15 cellular contexts compared by ENCODE assay signal in the genomic region with DNA sequence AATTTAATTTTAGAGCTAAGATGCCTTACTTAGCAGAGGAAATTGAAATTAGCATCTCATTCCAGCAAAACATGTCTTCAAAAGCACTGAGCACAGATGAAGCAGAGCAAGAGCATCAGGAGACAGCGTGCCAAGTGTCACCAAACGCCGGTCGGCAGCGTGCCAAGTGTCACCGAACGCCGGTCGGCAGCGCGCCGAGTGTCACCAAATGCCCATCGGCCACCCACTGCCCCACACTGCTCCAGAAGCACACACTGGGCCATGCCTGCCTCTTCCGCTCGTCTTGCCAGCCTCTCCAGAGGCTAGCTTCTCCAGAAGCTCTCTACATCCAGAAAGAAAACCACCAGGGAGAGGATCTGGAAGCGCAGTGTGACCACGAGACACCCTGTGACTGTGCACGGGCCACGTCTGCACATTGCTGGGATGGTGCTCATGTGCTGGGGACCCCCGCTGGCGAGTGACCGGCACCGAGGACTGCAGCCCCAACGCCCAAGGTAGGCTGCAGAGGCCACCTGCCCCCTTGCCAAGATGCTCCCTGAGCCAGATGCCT. TPM values are rescaled to one million over a fixed set of nuclear protein-coding genes. Genes with fewer than 3 reads are reported as not detected.
DNase-seq lines count a peak whose midpoint lies in the region; ATAC-seq and TF ChIP-seq lines count a peak whose summit lies in the region.
"Had no signal": no experiment of that assay in that cellular context is flagged by ENCODE, and none has a peak within 500 bp of the region (broad histone marks: within the 10 kb centered on the region; RNA-seq: fewer than 3 reads in every experiment).

No MANE protein-coding gene starts in this region.

- no peaks in the 10 kb centered on the region for H3K9me3 ChIP-seq in neuronal stem cell (replicated peaks in 1 of 2; ENCODE audit: control insufficient read depth in 2 of 2, insufficient read depth in 1 of 2, low read depth in 1 of 2, low read length in 2 of 2)
- H3K9me3 ChIP-seq: BLaER1 treated with 17β-estradiol and CSF1 and Interleukin-3, amounts not matched to agents 10 nM and 100 nM had no signal

- H3K18ac ChIP-seq in neuronal stem cell (ENCODE audit: low read length), result no peak overlapping the region

- no peaks in the 10 kb centered on the region for H3K36me3 Mint-ChIP-seq in natural killer cell treated with Interleukin-12 subunit alpha and Interleukin-12 subunit beta and Interleukin-15 and Interleukin-18, amount 100 ng/mL, for 72 hours
- no peaks in the 10 kb centered on the region for H3K36me3 Mint-ChIP-seq in natural killer cell
- H3K36me3 Mint-ChIP-seq: CD8-positive, alpha-beta T cell had no signal

- no peaks in the 10 kb centered on the region for H3K27me3 Mint-ChIP-seq in natural killer cell treated with Interleukin-12 subunit alpha and Interleukin-12 subunit beta and Interleukin-15 and Interleukin-18, amount 100 ng/mL, for 72 hours
- H3K27me3 Mint-ChIP-seq in natural killer cell (ENCODE audit: low read depth in 2 of 2), result no peaks in the 10 kb centered on the region
- H3K27me3 Mint-ChIP-seq: B cell had no signal

- intact Hi-C loops in natural killer cell (cut with micrococcal nuclease), result no loop called here

- no peak overlapping the region for H2AFZ ChIP-seq in neuronal stem cell (ENCODE audit: low read length)

- no peak overlapping the region for H3K27ac Mint-ChIP-seq in natural killer cell treated with Interleukin-12 subunit alpha and Interleukin-12 subunit beta and Interleukin-15 and Interleukin-18, amount 100 ng/mL, for 72 hours
- no peak overlapping the region for H3K27ac Mint-ChIP-seq in natural killer cell
- H3K27ac Mint-ChIP-seq: B cell; CD8-positive, alpha-beta T cell had no signal

- no peak overlapping the region for H2BK12ac ChIP-seq in neuronal stem cell (ENCODE audit: low read length)

- H2AK5ac ChIP-seq in neuronal stem cell (ENCODE audit: low read depth, low read length), result no peak overlapping the region

- ATAC-seq in natural killer cell treated with Interleukin-12 subunit alpha and Interleukin-12 subunit beta and Interleukin-15 and Interleukin-18, amount 100 ng/mL, for 72 hours, result no peak
- ATAC-seq in natural killer cell, result no peak
- ATAC-seq: CD8-positive, alpha-beta T cell had no signal

- H2BK5ac ChIP-seq in neuronal stem cell (ENCODE audit: low read length), result no peak overlapping the region

- no peaks in the 10 kb centered on the region for H3K4me1 ChIP-seq in neuronal stem cell (ENCODE audit: control insufficient read depth in 2 of 2, insufficient read depth in 1 of 2, low read depth in 1 of 2, low read length in 2 of 2)

- H3K9ac ChIP-seq in neuronal stem cell (ENCODE audit: low read depth, low read length, poor library complexity), result no peak overlapping the region
- H3K9ac ChIP-seq: BLaER1 treated with 17β-estradiol and CSF1 and Interleukin-3, amounts not matched to agents 10 nM and 100 nM had no signal

- H3K79me1 ChIP-seq in neuronal stem cell (ENCODE audit: low read depth, low read length), result peaks cover 9% of the 10 kb centered on the region

- H2BK120ac ChIP-seq in neuronal stem cell (ENCODE audit: low read depth, low read length), result no peak overlapping the region

- no peak for TF ChIP-seq CTCF in natural killer cell (IDR thresholded peaks at IDR 0.05)

- no peaks in the 10 kb centered on the region for H3K27me3 ChIP-seq in neuronal stem cell (ENCODE audit: control insufficient read depth in 3 of 3, insufficient read depth in 3 of 3, low read depth in 1 of 3, low read length in 3 of 3)
- H3K27me3 ChIP-seq: BLaER1 treated with 17β-estradiol and CSF1 and Interleukin-3, amounts not matched to agents 10 nM and 100 nM had no signal

- peaks cover 33 to 83% of the 10 kb centered on the region in 2 donors for H3K36me3 ChIP-seq in neuronal stem cell (replicated peaks in 1 of 2; ENCODE audit: control insufficient read depth in 2 of 2, insufficient read depth in 2 of 2, low read length in 2 of 2)

- peak overlapping the region; percentile 10 for H3K23ac ChIP-seq in neuronal stem cell (ENCODE audit: low read depth, low read length, poor library complexity)

- no peak overlapping the region for H4K91ac ChIP-seq in neuronal stem cell (ENCODE audit: low read depth, low read length, poor library complexity)

- no peak overlapping the region for H3K4me3 ChIP-seq in neuronal stem cell (ENCODE audit: low read length in 2 of 2)
- H3K4me3 ChIP-seq: BLaER1 treated with 17β-estradiol and CSF1 and Interleukin-3, amounts not matched to agents 10 nM and 100 nM; K562 had no signal

- H4K8ac ChIP-seq in neuronal stem cell (ENCODE audit: low read depth, low read length), result no peak overlapping the region

- H2BK15ac ChIP-seq in neuronal stem cell (ENCODE audit: low read length), result no peak overlapping the region

- no peaks in the 10 kb centered on the region for H3K9me3 Mint-ChIP-seq in natural killer cell treated with Interleukin-12 subunit alpha and Interleukin-12 subunit beta and Interleukin-15 and Interleukin-18, amount 100 ng/mL, for 72 hours
- H3K9me3 Mint-ChIP-seq in natural killer cell, result no peaks in the 10 kb centered on the region
- H3K9me3 Mint-ChIP-seq: CD8-positive, alpha-beta T cell had no signal

- H3K4me2 ChIP-seq in neuronal stem cell (ENCODE audit: insufficient read depth, low read length, poor library complexity, severe bottlenecking), result no peak overlapping the region
- H3K4me2 ChIP-seq: BLaER1 treated with 17β-estradiol and CSF1 and Interleukin-3, amounts not matched to agents 10 nM and 100 nM had no signal

- H3K27ac ChIP-seq in angular gyrus (ENCODE audit: low read depth, low read length) (peak overlapping the region; percentile 50), neuronal stem cell (replicated peaks; ENCODE audit: low read length) (no peak overlapping the region)
- H3K27ac ChIP-seq: BLaER1 treated with 17β-estradiol and CSF1 and Interleukin-3, amounts not matched to agents 10 nM and 100 nM had no signal

- no peak overlapping the region for H3K4ac ChIP-seq in neuronal stem cell (ENCODE audit: low read length)

- no peak overlapping the region for H3K14ac ChIP-seq in neuronal stem cell (ENCODE audit: low read length)

- H3K4me3 Mint-ChIP-seq in natural killer cell treated with Interleukin-12 subunit alpha and Interleukin-12 subunit beta and Interleukin-15 and Interleukin-18, amount 100 ng/mL, for 72 hours, result no peak overlapping the region
- H3K4me3 Mint-ChIP-seq in natural killer cell, result no peak overlapping the region
- H3K4me3 Mint-ChIP-seq: B cell; CD8-positive, alpha-beta T cell had no signal

- WGBS in neuronal stem cell (ENCODE audit: extremely low coverage in 2 of 2, insufficient read length in 2 of 2, insufficient replicate concordance in 1 of 2), 2 donors, result no CpG with 5 or more reads among the region's 24 CpGs

- H3K4me1 Mint-ChIP-seq in natural killer cell treated with Interleukin-12 subunit alpha and Interleukin-12 subunit beta and Interleukin-15 and Interleukin-18, amount 100 ng/mL, for 72 hours (ENCODE audit: low read depth in 2 of 2), result no peaks in the 10 kb centered on the region
- no peaks in the 10 kb centered on the region for H3K4me1 Mint-ChIP-seq in natural killer cell

- DNase-seq in natural killer cell treated with Interleukin-12 subunit alpha and Interleukin-12 subunit beta and Interleukin-15 and Interleukin-18, amount 100 ng/mL, for 72 hours (ENCODE audit: low spot score), result peak; percentile 49
- DNase-seq in natural killer cell (no peak), neuronal stem cell (ENCODE audit: low spot score) (no peak), KG1 (lab: John Stamatoyannopoulos, UW) (no peak), NCI-H146 (lab: John Stamatoyannopoulos, UW) (no peak)
- no peak for DNase-seq in effector CD4-positive, alpha-beta T cell
- DNase-seq: Calu3; CD8-positive, alpha-beta T cell; GDM1; HCEC 1CT; IMR-90 had no signal

RNA-seq across cellular contexts. Expression of gene CYFIP1, which starts 37.8 kb away (rescaled TPM):
- total RNA-seq in natural killer cell treated with Interleukin-12 subunit alpha and Interleukin-12 subunit beta and Interleukin-15 and Interleukin-18, amount 100 ng/mL, for 72 hours, result 10 to 100 TPM; 10.8 to 19.8 TPM
- total RNA-seq in natural killer cell, result 1 to 10 TPM; 6.4 to 9.2 (median 8.8) TPM
- polyA plus RNA-seq in neuronal stem cell (2013, experiment 1 of 2), result 50.3 TPM
- polyA plus RNA-seq in neuronal stem cell (2013, experiment 2 of 2), result 51.9 TPM
